8 cellular contexts compared by ENCODE assay signal in the genomic region with DNA sequence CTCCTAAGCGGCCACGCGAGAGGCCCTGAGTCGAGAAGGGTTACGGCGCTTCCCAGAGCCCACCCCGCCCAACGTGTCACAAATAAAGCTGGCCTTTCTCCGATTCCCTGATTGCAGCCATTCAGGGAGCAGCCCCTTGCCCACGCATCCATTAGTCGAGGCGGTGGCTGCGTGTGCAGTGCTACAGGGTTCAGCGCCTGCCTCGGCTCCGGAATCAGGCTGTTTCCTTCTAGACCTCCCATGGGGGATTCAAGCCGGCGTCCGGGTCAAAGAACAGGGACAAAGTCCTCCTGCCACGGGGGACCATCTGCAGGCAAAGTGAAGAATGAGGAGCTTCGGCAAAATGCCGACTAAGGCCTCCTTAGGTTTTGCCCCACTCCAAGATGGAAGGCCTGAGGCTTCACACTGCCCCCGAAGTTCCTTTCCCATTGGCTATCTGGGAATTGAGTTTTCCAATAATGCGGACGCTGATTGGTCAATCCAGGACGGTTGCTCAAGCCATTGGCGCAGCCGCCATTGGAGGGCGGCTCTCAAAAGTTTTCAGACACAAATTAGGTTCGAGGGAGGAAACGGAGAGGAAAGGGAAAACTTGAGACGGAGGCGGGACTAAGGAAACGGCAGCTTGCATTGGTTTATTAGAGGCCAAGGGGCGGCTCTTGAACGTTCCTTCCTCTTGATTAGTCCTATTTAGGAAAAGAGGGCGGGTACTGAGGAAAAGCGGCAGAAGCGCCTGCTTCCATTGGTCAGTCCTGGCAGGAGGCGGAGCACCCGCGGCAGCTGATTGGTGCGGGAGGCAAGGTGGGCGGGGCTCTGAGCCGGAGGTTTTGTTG. TPM values are rescaled to one million over a fixed set of nuclear protein-coding genes. Genes with fewer than 3 reads are reported as not detected.
DNase-seq lines count a peak whose midpoint lies in the region; ATAC-seq and TF ChIP-seq lines count a peak whose summit lies in the region.

No MANE protein-coding gene starts in this region.

- peaks cover 10 to 29% of the 10 kb centered on the region in 2 donors for H3K4me1 ChIP-seq in left lung

- peak; percentile 100 for DNase-seq in CD1c-positive myeloid dendritic cell (ENCODE audit: extremely low spot score)
- peak; percentile 96 for DNase-seq in NCI-H748 treated with DMSO at 0.1 percent for 48 hours (lab: John Stamatoyannopoulos, UW)
- peak; percentile 95 to 97 for DNase-seq in activated CD4-positive, alpha-beta T cell treated with anti-CD3 and anti-CD28 coated beads, Interleukin-2, amount 50 U/mL, for 4 hours
- peak; percentile 100 for DNase-seq in dermis blood vessel endothelial cell
- DNase-seq in left lung: peak; percentile 95 to 98
- peak; percentile 96 for DNase-seq in stimulated activated CD4-positive, alpha-beta T cell treated with anti-CD3 and anti-CD28 coated beads, Interleukin-2, amount 100 ng/mL, for 4 hours (ENCODE audit: low read depth)

- intact Hi-C loops in left lung (cut with DNase I): no loop called here

- peak overlapping the region; percentile 74 to 90 for H3K27ac ChIP-seq in left lung

- no peaks in the 10 kb centered on the region for H3K27me3 ChIP-seq in left lung

- H3K4me3 ChIP-seq in left lung: peak overlapping the region; percentile 59 to 84

- ATAC-seq in GM19397 (IDR thresholded peaks at IDR 0.05; ENCODE audit: unreplicated experiment): peak; percentile 83
- ATAC-seq in HG03565 (IDR thresholded peaks at IDR 0.05; ENCODE audit: unreplicated experiment): peak; percentile 83
- peak; percentile 93 for ATAC-seq in left lung

- TF ChIP-seq CTCF in left lung (IDR thresholded peaks at IDR 0.05): no peak

- peaks cover 0 to 4% of the 10 kb centered on the region in 2 donors for H3K36me3 ChIP-seq in left lung

- H3K9me3 ChIP-seq in left lung: no peaks in the 10 kb centered on the region

RNA-seq across cellular contexts. Expression of gene KATNB1, which starts 0.4 kb away (rescaled TPM):
- total RNA-seq in dermis blood vessel endothelial cell: 26.2 and 48.3 TPM in 2 replicates
- 10 to 100 TPM; 16.6 to 20.1 TPM for total RNA-seq in left lung

RNA-seq across cellular contexts. Expression of gene DRC7, which starts 40.5 kb away (rescaled TPM):
- total RNA-seq in dermis blood vessel endothelial cell: 0.09 TPM in 1 of 2 replicates, not detected in the other
- total RNA-seq in left lung: 1 to 10 TPM in 1 of 2 donors, under 1 TPM in 1; 0.52 to 3.8 TPM

Comparison
In these comparisons a context has a peak if more than half of its experiments do, and no peak if none do; other contexts are left out.
1. Peak in every context shown above with its lines: DNase-seq, ATAC-seq, H3K4me3 ChIP-seq and H3K27ac ChIP-seq.